In the genomic region with DNA sequence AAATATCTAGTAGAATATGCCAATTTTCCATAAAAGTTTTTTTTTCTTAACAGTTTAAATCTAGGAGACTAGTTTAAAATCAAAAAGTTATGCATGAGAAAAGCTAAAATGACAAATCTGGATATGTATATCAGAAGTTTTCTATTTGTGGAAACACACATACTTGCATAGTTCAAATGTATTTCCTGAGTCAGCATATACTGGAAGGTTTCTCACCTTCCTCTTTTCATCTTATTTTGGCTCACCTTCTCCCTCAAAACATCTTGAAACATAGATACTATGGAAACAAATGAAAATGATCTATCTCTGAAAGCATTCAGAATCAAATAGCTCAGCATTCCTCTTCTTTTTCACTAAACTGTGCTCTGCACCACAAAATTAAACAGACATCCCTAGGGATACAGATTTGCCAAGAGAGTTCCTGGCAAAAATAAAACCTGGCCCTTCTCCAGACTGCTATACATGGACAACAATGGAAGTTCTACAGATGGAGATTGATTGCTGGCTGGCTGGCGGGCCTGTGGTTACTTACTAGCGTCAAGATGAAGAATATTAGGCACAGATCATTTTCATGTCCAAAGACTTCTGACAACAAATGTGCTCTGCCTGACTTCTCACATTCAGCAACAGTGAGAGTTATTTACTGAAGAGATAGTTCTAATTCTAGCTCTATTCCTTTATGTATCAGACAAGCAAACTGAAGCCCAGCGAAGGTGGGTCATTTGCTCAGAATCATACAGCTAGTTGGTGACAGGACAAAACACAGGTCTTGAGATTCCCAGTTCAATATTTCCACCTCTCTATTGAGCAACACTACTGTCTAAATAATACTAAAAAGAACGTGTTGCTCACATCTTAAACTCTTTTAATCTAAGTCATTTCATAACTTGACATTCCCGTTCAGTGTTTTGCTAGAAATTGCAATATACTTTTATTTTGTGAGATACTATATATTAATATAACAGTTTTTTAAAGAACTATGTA, we compare ENCODE assay signal across 8 cellular contexts.
DNase-seq lines count a peak whose midpoint lies in the region; ATAC-seq and TF ChIP-seq lines count a peak whose summit lies in the region.

No MANE protein-coding gene starts in this region.

- H3K36me3 ChIP-seq in BLaER1 treated with 17β-estradiol and CSF1 and Interleukin-3, amounts not matched to agents 10 nM and 100 nM = no peaks in the 10 kb centered on the region

- no peaks in the 10 kb centered on the region for H3K27me3 Mint-ChIP-seq in nephron (ENCODE audit: low read depth)

- no peaks in the 10 kb centered on the region for H3K9me3 ChIP-seq in BLaER1 treated with 17β-estradiol and CSF1 and Interleukin-3, amounts not matched to agents 10 nM and 100 nM (replicated peaks in 1 of 11)

- H3K4me1 Mint-ChIP-seq in nephron = peaks cover 33% of the 10 kb centered on the region

- DNase-seq in NCI-H2196 treated with DMSO at 0.1 percent for 48 hours (lab: John Stamatoyannopoulos, UW; ENCODE audit: unreplicated experiment) (peak; percentile 25), activated T-cell treated with anti-CD3 and anti-CD28 coated beads for 4 hours (no peak), NCI-H748 treated with DMSO at 0.1 percent for 48 hours (lab: John Stamatoyannopoulos, UW) (no peak), GM10248 (ENCODE audit: extremely low spot score) (no peak)

- no peak overlapping the region for H3K27ac ChIP-seq in BLaER1 treated with 17β-estradiol and CSF1 and Interleukin-3, amounts not matched to agents 10 nM and 100 nM
- H3K27ac ChIP-seq in cingulate gyrus (ENCODE audit: low read depth, low read length) = peak overlapping the region; percentile 57

- peaks cover 4 to 12% (median 8%) of the 10 kb centered on the region in 10 experiments; a peak in 16 of 20 replicates for H3K4me1 ChIP-seq in BLaER1 treated with 17β-estradiol and CSF1 and Interleukin-3, amounts not matched to agents 10 nM and 100 nM

- no peak overlapping the region for H3K4me3 ChIP-seq in BLaER1 treated with 17β-estradiol and CSF1 and Interleukin-3, amounts not matched to agents 10 nM and 100 nM

- ATAC-seq in HG03439 (IDR thresholded peaks at IDR 0.05; ENCODE audit: unreplicated experiment) = no peak

- TF ChIP-seq CTCF in nephron (IDR thresholded peaks at IDR 0.05; ENCODE audit: unreplicated experiment in 3 of 3) (no peak), GM10248 (IDR thresholded peaks at IDR 0.05; ENCODE audit: control extremely low read depth, extremely low read depth, low read depth, missing control alignments) (no peak)

- H3K9me3 Mint-ChIP-seq in nephron = no peaks in the 10 kb centered on the region

- no peak overlapping the region for H3K9ac ChIP-seq in BLaER1 treated with 17β-estradiol and CSF1 and Interleukin-3, amounts not matched to agents 10 nM and 100 nM

- POLR2A ChIA-PET in GM10248 (lab: Yijun Ruan, JAX) = no interaction called here

- H3K4me3 Mint-ChIP-seq in nephron = peak overlapping the region in 1 of 3 experiments; percentile 13

- H3K36me3 Mint-ChIP-seq in nephron (ENCODE audit: low read depth) = no peaks in the 10 kb centered on the region

- peak overlapping the region in 7 of 11 experiments; percentile 2 to 44 (median 23); a peak in 10 of 22 replicates for H3K4me2 ChIP-seq in BLaER1 treated with 17β-estradiol and CSF1 and Interleukin-3, amounts not matched to agents 10 nM and 100 nM

- no peaks in the 10 kb centered on the region for H4K20me1 ChIP-seq in BLaER1 treated with 17β-estradiol and CSF1 and Interleukin-3, amounts not matched to agents 10 nM and 100 nM

- H3K27me3 ChIP-seq in BLaER1 treated with 17β-estradiol and CSF1 and Interleukin-3, amounts not matched to agents 10 nM and 100 nM = no peaks in the 10 kb centered on the region

- CTCF ChIA-PET in GM10248 (lab: Yijun Ruan, JAX) = interaction anchor here (1.0 to 3.2 kb wide), 9 partner anchors 8 to 59 kb away, joined by 3 to 14 read pairs (median 7); no protein-coding TSS in a partner anchor

- peak overlapping the region in 2 of 3 experiments; percentile 31 to 43 for H3K27ac Mint-ChIP-seq in nephron
